Comparison of ENCODE assay signal across 8 cellular contexts in the genomic region with DNA sequence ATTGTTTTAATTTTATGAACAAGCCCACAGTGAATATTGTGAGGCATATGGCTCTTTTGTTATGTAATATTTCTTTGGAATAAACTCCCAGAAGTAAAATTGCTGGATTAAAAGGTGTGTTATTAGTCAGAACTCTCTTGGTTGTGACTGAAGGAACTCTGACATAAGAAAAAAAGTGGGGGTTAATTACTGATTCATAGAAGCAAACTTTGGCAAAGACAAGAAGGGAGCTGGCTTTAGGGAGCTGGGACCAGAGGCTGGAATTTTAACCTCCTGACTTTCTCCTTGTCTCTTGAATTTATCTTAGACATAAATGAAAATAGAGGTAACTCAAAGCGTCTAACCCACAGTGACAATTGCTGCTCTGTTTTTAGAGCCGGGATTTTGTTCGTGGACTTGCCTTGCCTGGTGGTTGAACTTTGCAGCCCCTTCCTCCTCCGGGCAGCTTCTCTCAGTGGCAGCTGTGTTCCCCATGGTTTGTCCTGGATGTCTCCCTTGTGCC. TPM values are rescaled to one million over a fixed set of nuclear protein-coding genes. Genes with fewer than 3 reads are reported as not detected.
A peak's percentile ranks its signal among the peaks of the same experiment; 100 is the strongest.
DNase-seq lines count a peak whose midpoint lies in the region; ATAC-seq and TF ChIP-seq lines count a peak whose summit lies in the region.

No MANE protein-coding gene starts in this region.

- H3K27ac Mint-ChIP-seq in type B pancreatic cell, result peak overlapping the region; percentile 88

- H3K4me3 ChIP-seq in AG10803 (ENCODE audit: low read length) (peak overlapping the region; percentile 72), astrocyte of the cerebellum (ENCODE audit: low read depth, low read length) (peak overlapping the region; percentile 37), left lung (peak overlapping the region; percentile 46 to 65)

- ATAC-seq in HG02981 (IDR thresholded peaks at IDR 0.05; ENCODE audit: unreplicated experiment), result peak; percentile 1
- ATAC-seq in left lung, result no peak

- H3K36me3 ChIP-seq in left lung, result no peaks in the 10 kb centered on the region

- no peaks in the 10 kb centered on the region for H3K9me3 ChIP-seq in left lung

- no peak for DNase-seq in AG10803 (ENCODE audit: low read depth)
- no peak for DNase-seq in astrocyte of the cerebellum (ENCODE audit: low read depth)
- no peak for DNase-seq in left lung
- no peak for DNase-seq in type B pancreatic cell (ENCODE audit: extremely low spot score, unreplicated experiment)
- no peak for DNase-seq in NCI-H748 (lab: John Stamatoyannopoulos, UW; ENCODE audit: unreplicated experiment)
- no peak for DNase-seq in stimulated activated CD4-positive, alpha-beta T cell treated with anti-CD3 and anti-CD28 coated beads, Interleukin-4, amount 100 ng/mL, for 1 hour
- DNase-seq in activated CD4-positive, alpha-beta T cell treated with anti-CD3 and anti-CD28 coated beads for 1 hour, result no peak

- peak overlapping the region; percentile 96 to 97 for H3K27ac ChIP-seq in left lung

- H3K27me3 ChIP-seq in left lung, result no peaks in the 10 kb centered on the region

- H3K27me3 Mint-ChIP-seq in type B pancreatic cell, result no peaks in the 10 kb centered on the region

- H3K36me3 Mint-ChIP-seq in type B pancreatic cell, result no peaks in the 10 kb centered on the region

- peak overlapping the region; percentile 90 for H3K4me3 Mint-ChIP-seq in type B pancreatic cell

- peaks cover 29% of the 10 kb centered on the region for H3K4me1 Mint-ChIP-seq in type B pancreatic cell (ENCODE audit: unreplicated experiment)

- no peaks in the 10 kb centered on the region for H3K9me3 Mint-ChIP-seq in type B pancreatic cell

- H3K4me1 ChIP-seq in left lung, result peaks cover 13 to 81% of the 10 kb centered on the region in 2 donors

- in situ Hi-C loops in astrocyte of the cerebellum (cut with HindIII; ENCODE audit: low sequenced_read_pairs), result no loop called here

- intact Hi-C loops in left lung (cut with DNase I), result no loop called here

- no peak for TF ChIP-seq CTCF in AG10803 (conservative IDR thresholded peaks at IDR 0.05; ENCODE audit: low read length)
- no peak for TF ChIP-seq CTCF in astrocyte of the cerebellum (IDR thresholded peaks at IDR 0.05; ENCODE audit: low read depth, low read length, missing control alignments)
- TF ChIP-seq CTCF in left lung (IDR thresholded peaks at IDR 0.05), result no peak
- TF ChIP-seq CTCF in type B pancreatic cell (conservative IDR thresholded peaks at IDR 0.05), result no peak

RNA-seq across cellular contexts. Expression of a gene that starts 27.9 kb away (rescaled TPM):
- 10 to 100 TPM; 61.8 to 70.3 TPM for total RNA-seq in left lung
- 4.1 and 17.3 TPM in 2 replicates for total RNA-seq in type B pancreatic cell (ENCODE audit: low replicate concordance)
